ENCODE assay signal across 24 cellular contexts in genomic region chr18:25434771-25435461, GRCh38.
"Had no signal": no experiment of that assay in that cellular context is flagged by ENCODE, and none has a peak within 500 bp of the region (broad histone marks: within the 10 kb centered on the region; RNA-seq: fewer than 3 reads in every experiment).

No MANE protein-coding gene starts in this region.

- H3K36me3 ChIP-seq: cardiac muscle cell, gastroesophageal sphincter, heart left ventricle, left lung, neural progenitor cell, sigmoid colon, vagina had no signal

- H3K27me3 ChIP-seq: cardiac muscle cell, gastroesophageal sphincter, heart left ventricle, left lung, neural progenitor cell, sigmoid colon, testis, vagina had no signal

- H3K4me1 Mint-ChIP-seq: activated naive CD8-positive, alpha-beta T cell treated with anti-CD3 and anti-CD28 coated beads, Interleukin-2, amount 10 ng/mL, durations not matched to agents 7 days and 5 days; endodermal cell; naive thymus-derived CD8-positive, alpha-beta T cell; WTC11 had no signal

- H2AFZ ChIP-seq: neural progenitor cell had no signal

- H3K27ac ChIP-seq: cardiac muscle cell, gastroesophageal sphincter, heart left ventricle, left lung, neural progenitor cell, sigmoid colon, testis, vagina had no signal

- H3K9me3 Mint-ChIP-seq: activated naive CD4-positive, alpha-beta T cell treated with anti-CD3 and anti-CD28 coated beads for 36 hours; activated naive CD8-positive, alpha-beta T cell treated with anti-CD3 and anti-CD28 coated beads, Interleukin-2, amount 10 ng/mL, durations not matched to agents 7 days and 5 days; activated T-cell treated with anti-CD3 and anti-CD28 coated beads, Interleukin-2, amount 50 U/mL, for 4 hours; endodermal cell; naive thymus-derived CD8-positive, alpha-beta T cell; neural progenitor cell; type B pancreatic cell; WTC11 had no signal

- H3K27me3 Mint-ChIP-seq: activated naive CD8-positive, alpha-beta T cell treated with anti-CD3 and anti-CD28 coated beads, Interleukin-2, amount 10 ng/mL, durations not matched to agents 7 days and 5 days; type B pancreatic cell had no signal

- H3K4me1 ChIP-seq: gastroesophageal sphincter, left lung, neural progenitor cell, sigmoid colon, vagina had no signal

- DNase-seq: activated CD8-positive, alpha-beta memory T cell treated with anti-CD3 and anti-CD28 coated beads for 24 hours; activated CD8-positive, alpha-beta memory T cell treated with anti-CD3 and anti-CD28 coated beads, Interleukin-2, amount 50 U/mL, for 48 hours; activated naive CD4-positive, alpha-beta T cell treated with anti-CD3 and anti-CD28 coated beads for 36 hours; activated naive CD8-positive, alpha-beta T cell treated with anti-CD3 and anti-CD28 coated beads, Interleukin-2, amount 10 ng/mL, durations not matched to agents 7 days and 5 days; activated T-cell treated with anti-CD3 and anti-CD28 coated beads, Interleukin-2, amount 50 U/mL, for 4 hours; amygdala; cortex of kidney; endodermal cell; heart left ventricle; left lung; naive thymus-derived CD8-positive, alpha-beta T cell; retina; sigmoid colon; stimulated activated CD4-positive, alpha-beta T cell treated with anti-CD3 and anti-CD28 coated beads, Interleukin-4, amount 100 ng/mL, for 1 hour; stimulated activated naive CD4-positive, alpha-beta T cell; T-helper 9 cell; testis had no signal

- H3K27ac Mint-ChIP-seq: activated naive CD4-positive, alpha-beta T cell treated with anti-CD3 and anti-CD28 coated beads for 36 hours; activated naive CD8-positive, alpha-beta T cell treated with anti-CD3 and anti-CD28 coated beads, Interleukin-2, amount 10 ng/mL, durations not matched to agents 7 days and 5 days; endodermal cell; naive thymus-derived CD8-positive, alpha-beta T cell; neural progenitor cell; type B pancreatic cell; WTC11 had no signal

- H3K9me3 ChIP-seq: gastroesophageal sphincter, heart left ventricle, left lung, sigmoid colon, testis, vagina had no signal

- ATAC-seq: activated T-cell treated with anti-CD3 and anti-CD28 coated beads, Interleukin-2, amount 50 U/mL, for 4 hours; gastroesophageal sphincter; left lung; naive thymus-derived CD8-positive, alpha-beta T cell; WTC11 had no signal

- H3K4me2 ChIP-seq: neural progenitor cell had no signal

- H3K9ac ChIP-seq: neural progenitor cell had no signal

- H3K4me3 Mint-ChIP-seq: activated naive CD4-positive, alpha-beta T cell treated with anti-CD3 and anti-CD28 coated beads for 36 hours; activated naive CD8-positive, alpha-beta T cell treated with anti-CD3 and anti-CD28 coated beads, Interleukin-2, amount 10 ng/mL, durations not matched to agents 7 days and 5 days; activated T-cell treated with anti-CD3 and anti-CD28 coated beads, Interleukin-2, amount 50 U/mL, for 4 hours; endodermal cell; naive thymus-derived CD8-positive, alpha-beta T cell; neural progenitor cell; type B pancreatic cell; WTC11 had no signal

- H3K36me3 Mint-ChIP-seq: activated naive CD8-positive, alpha-beta T cell treated with anti-CD3 and anti-CD28 coated beads, Interleukin-2, amount 10 ng/mL, durations not matched to agents 7 days and 5 days; naive thymus-derived CD8-positive, alpha-beta T cell; neural progenitor cell; type B pancreatic cell; WTC11 had no signal

- H3K4me3 ChIP-seq: cardiac muscle cell, gastroesophageal sphincter, heart left ventricle, left lung, lung, neural progenitor cell, sigmoid colon, testis, vagina had no signal
